Comparison of ENCODE assay signal across 8 cellular contexts in the genomic region with DNA sequence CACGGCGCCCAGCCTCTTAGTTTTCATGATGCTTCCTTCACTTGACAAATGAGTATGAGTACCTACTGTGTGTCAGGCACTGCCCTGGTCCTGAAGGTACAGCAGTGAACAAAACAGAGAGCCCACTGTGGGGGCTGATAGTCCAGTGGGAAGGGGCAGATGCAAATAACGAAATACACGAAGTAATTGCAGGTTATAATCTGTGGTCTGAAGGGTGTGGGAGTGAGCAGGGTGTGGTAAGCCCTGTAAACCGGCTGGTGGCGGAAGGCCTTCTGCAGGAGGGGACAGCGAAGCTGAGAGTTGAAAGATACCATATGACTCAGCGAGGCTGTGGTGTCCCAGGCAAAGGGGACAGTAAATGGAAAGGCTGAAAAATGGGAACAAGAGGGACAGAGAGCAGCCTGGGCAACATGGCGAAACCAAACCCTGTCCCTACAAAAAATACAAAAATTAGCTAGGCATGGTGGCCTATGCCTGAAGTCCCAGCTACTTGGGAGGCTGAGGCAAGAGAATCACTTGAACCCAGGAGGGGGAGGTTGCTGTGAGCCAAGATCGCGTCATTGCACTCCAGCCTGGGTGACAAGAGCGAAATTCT.
A peak's percentile ranks its signal among the peaks of the same experiment; 100 is the strongest.
DNase-seq lines count a peak whose midpoint lies in the region; ATAC-seq, FAIRE-seq and TF ChIP-seq lines count a peak whose summit lies in the region.
"Had no signal": no experiment of that assay in that cellular context is flagged by ENCODE, and none has a peak within 500 bp of the region (broad histone marks: within the 10 kb centered on the region; RNA-seq: fewer than 3 reads in every experiment).

No MANE protein-coding gene starts in this region.

- no peaks in the 10 kb centered on the region for H3K9me2 ChIP-seq in GM23338 (ENCODE audit: insufficient read depth)

- H3K4me1 Mint-ChIP-seq in GM23338: no peaks in the 10 kb centered on the region

- H3K27ac ChIP-seq in GM23338 (ENCODE audit: low read depth) (peak overlapping the region; percentile 26; the same call in 1 of the 2 replicates), Peyer's patch (peak overlapping the region in 2 of 4 donors; percentile 17 to 61), WERI-Rb-1 (no peak overlapping the region)

- TF ChIP-seq POLR2A in Peyer's patch (IDR thresholded peaks at IDR 0.05): no peak

- intact Hi-C loops in mucosa of descending colon (cut with DNase I, micrococcal nuclease): no loop called here

- peaks cover 45% of the 10 kb centered on the region for H3K36me3 Mint-ChIP-seq in GM23338 (ENCODE audit: low read depth)
- H3K36me3 Mint-ChIP-seq: activated naive CD8-positive, alpha-beta T cell had no signal

- no peak for TF ChIP-seq CTCF in GM23338 (conservative IDR thresholded peaks at IDR 0.05; ENCODE audit: low read depth in 2 of 2)
- peak in 5 of 6 experiments; percentile 2 to 28 (median 21) for TF ChIP-seq CTCF in Peyer's patch (IDR thresholded peaks at IDR 0.05)
- no peak for TF ChIP-seq CTCF in mucosa of descending colon (IDR thresholded peaks at IDR 0.05)
- TF ChIP-seq CTCF in D721Med (IDR thresholded peaks at IDR 0.05; ENCODE audit: insufficient read depth, missing control alignments): no peak
- no peak for TF ChIP-seq CTCF in WERI-Rb-1 (IDR thresholded peaks at IDR 0.05; ENCODE audit: low read depth, low read length)

- H3K4me1 ChIP-seq in GM23338 (ENCODE audit: insufficient read depth): no peaks in the 10 kb centered on the region
- peaks cover 0 to 4% (median 0%) of the 10 kb centered on the region in 4 donors for H3K4me1 ChIP-seq in Peyer's patch
- peaks cover 5% of the 10 kb centered on the region for H3K4me1 ChIP-seq in mucosa of descending colon (ENCODE audit: low read depth)

- no peaks in the 10 kb centered on the region; the same call in 1 of the 2 replicates for H3F3A ChIP-seq in GM23338 (replicated peaks; ENCODE audit: low read depth)

- no peak overlapping the region for H3K4me2 ChIP-seq in GM23338

- FAIRE-seq in D721Med (lab: Jason Lieb, UNC): no peak

- H3K4me3 Mint-ChIP-seq in GM23338: no peak overlapping the region; the same call in 2 of the 3 replicates
- H3K4me3 Mint-ChIP-seq: activated naive CD8-positive, alpha-beta T cell had no signal

- H3K36me3 ChIP-seq in GM23338 (ENCODE audit: insufficient read depth) (no peaks in the 10 kb centered on the region), Peyer's patch (no peaks in the 10 kb centered on the region), mucosa of descending colon (ENCODE audit: low read depth) (no peaks in the 10 kb centered on the region), WERI-Rb-1 (no peaks in the 10 kb centered on the region)

- no peaks in the 10 kb centered on the region for H3K9me3 Mint-ChIP-seq in GM23338

- DNase-seq in GM23338 (ENCODE audit: low spot score): no peak
- peak in 2 of 3 donors; percentile 60 to 79 for DNase-seq in Peyer's patch
- DNase-seq in mucosa of descending colon: peak; percentile 50 to 76 (median 58)
- DNase-seq in D721Med (ENCODE audit: insufficient read length, low spot score): no peak
- DNase-seq in WERI-Rb-1: no peak
- no peak for DNase-seq in stimulated activated CD4-positive, alpha-beta T cell treated with anti-CD3 and anti-CD28 coated beads, Interleukin-4, amount 100 ng/mL, for 4 hours

- H2AFZ ChIP-seq in GM23338: no peak overlapping the region

- no peak overlapping the region for H3K4me3 ChIP-seq in GM23338
- no peak overlapping the region for H3K4me3 ChIP-seq in Peyer's patch
- no peak overlapping the region for H3K4me3 ChIP-seq in mucosa of descending colon
- no peak overlapping the region for H3K4me3 ChIP-seq in WERI-Rb-1 (ENCODE audit: low read depth, low read length)

- peaks cover 6% of the 10 kb centered on the region for H3K27me3 Mint-ChIP-seq in GM23338 (ENCODE audit: insufficient read depth, low read depth, poor library complexity)

- H3K79me2 ChIP-seq in GM23338 (replicated peaks; ENCODE audit: insufficient read depth): no peaks in the 10 kb centered on the region

- no peaks in the 10 kb centered on the region for H4K20me1 ChIP-seq in GM23338 (replicated peaks; ENCODE audit: insufficient read depth)

- peak overlapping the region; percentile 66 for H3K27ac Mint-ChIP-seq in GM23338
- H3K27ac Mint-ChIP-seq: activated naive CD8-positive, alpha-beta T cell had no signal

- H3K27me3 ChIP-seq in GM23338 (ENCODE audit: insufficient read depth) (no peaks in the 10 kb centered on the region), Peyer's patch (no peaks in the 10 kb centered on the region), WERI-Rb-1 (ENCODE audit: insufficient read depth, low read depth, severe bottlenecking) (no peaks in the 10 kb centered on the region)

- H3K9me3 ChIP-seq in Peyer's patch: no peaks in the 10 kb centered on the region
- H3K9me3 ChIP-seq in mucosa of descending colon: no peaks in the 10 kb centered on the region
- no peaks in the 10 kb centered on the region for H3K9me3 ChIP-seq in WERI-Rb-1 (ENCODE audit: severe bottlenecking)

- peak; percentile 55 for ATAC-seq in GM18511 (IDR thresholded peaks at IDR 0.05; ENCODE audit: unreplicated experiment)
- no peak for ATAC-seq in GM23338
- ATAC-seq in mucosa of descending colon: peak; percentile 93

TF ChIP-seq in GM23338, 12 proteins besides CTCF, POLR2A, EP300 and RAD21 (continues in another document):
- TF ChIP-seq EZH2phosphoT487 (IDR thresholded peaks at IDR 0.05; ENCODE audit: unreplicated experiment): no peak
- no peak for TF ChIP-seq EZH2 (IDR thresholded peaks at IDR 0.05; ENCODE audit: low read depth, unreplicated experiment)
- TF ChIP-seq, protein P1, sequence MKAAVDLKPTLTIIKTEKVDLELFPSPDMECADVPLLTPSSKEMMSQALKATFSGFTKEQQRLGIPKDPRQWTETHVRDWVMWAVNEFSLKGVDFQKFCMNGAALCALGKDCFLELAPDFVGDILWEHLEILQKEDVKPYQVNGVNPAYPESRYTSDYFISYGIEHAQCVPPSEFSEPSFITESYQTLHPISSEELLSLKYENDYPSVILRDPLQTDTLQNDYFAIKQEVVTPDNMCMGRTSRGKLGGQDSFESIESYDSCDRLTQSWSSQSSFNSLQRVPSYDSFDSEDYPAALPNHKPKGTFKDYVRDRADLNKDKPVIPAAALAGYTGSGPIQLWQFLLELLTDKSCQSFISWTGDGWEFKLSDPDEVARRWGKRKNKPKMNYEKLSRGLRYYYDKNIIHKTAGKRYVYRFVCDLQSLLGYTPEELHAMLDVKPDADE (IDR thresholded peaks at IDR 0.05): no peak
- no peak for TF ChIP-seq POLR2AphosphoS5 (IDR thresholded peaks at IDR 0.05; ENCODE audit: low read depth)
- TF ChIP-seq CREB1 (CRISPR knock-in tag; IDR thresholded peaks at IDR 0.05; ENCODE audit: low read depth): no peak
- no peak for TF ChIP-seq STAT1 (IDR thresholded peaks at IDR 0.05; ENCODE audit: unreplicated experiment)

Comparison
In these comparisons a context has a peak if more than half of its experiments do, and no peak if none do; other contexts are left out.
1. DNase-seq: peak in Peyer's patch (2 of 3) and mucosa of descending colon (3 of 3); none in GM23338 (single experiment), D721Med (single experiment), WERI-Rb-1 (single experiment) and stimulated activated CD4-positive, alpha-beta T cell treated with anti-CD3 and anti-CD28 coated beads, Interleukin-4, amount 100 ng/mL, for 4 hours (0 of 2).
2. CTCF ChIP-seq: peak in Peyer's patch (5 of 6); none in GM23338 (0 of 2), mucosa of descending colon (single experiment), D721Med (single experiment) and WERI-Rb-1 (single experiment).